ENCODE assay signal across 1 cellular context in the genomic region with DNA sequence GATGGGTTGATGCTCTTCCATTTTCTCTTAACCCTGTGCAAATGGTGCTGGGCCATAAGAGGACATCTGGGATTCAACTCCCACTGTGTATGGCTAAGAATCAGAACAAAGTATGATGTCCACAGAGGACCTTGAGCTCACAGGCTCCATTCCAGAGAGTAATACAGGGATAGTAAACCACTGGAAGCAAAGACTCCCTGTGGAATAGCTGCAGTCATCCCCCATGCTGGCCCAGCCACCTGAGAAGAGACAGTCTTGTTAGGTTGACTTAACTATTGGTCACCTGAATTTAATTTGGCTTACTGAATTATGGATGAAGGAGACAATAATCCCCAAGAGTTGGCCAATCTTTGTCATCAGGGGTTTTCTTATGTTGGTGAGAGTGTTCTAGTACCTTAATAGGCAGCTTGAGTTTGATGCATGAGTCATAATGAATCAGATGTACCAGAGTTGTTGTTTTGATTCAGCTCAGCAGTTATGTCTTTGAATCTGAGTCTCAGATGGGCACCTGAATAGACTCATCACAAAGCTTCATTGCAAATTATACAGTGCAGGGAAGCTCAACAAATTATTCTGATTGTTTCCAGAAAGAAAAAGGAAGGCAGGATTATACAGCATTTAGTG.
TF ChIP-seq lines count a peak whose summit lies in the region.

No MANE protein-coding gene starts in this region.

TF ChIP-seq in GM23338, 12 proteins besides CTCF, POLR2A, EP300 and RAD21 (continued from another document):
- TF ChIP-seq, protein P1, sequence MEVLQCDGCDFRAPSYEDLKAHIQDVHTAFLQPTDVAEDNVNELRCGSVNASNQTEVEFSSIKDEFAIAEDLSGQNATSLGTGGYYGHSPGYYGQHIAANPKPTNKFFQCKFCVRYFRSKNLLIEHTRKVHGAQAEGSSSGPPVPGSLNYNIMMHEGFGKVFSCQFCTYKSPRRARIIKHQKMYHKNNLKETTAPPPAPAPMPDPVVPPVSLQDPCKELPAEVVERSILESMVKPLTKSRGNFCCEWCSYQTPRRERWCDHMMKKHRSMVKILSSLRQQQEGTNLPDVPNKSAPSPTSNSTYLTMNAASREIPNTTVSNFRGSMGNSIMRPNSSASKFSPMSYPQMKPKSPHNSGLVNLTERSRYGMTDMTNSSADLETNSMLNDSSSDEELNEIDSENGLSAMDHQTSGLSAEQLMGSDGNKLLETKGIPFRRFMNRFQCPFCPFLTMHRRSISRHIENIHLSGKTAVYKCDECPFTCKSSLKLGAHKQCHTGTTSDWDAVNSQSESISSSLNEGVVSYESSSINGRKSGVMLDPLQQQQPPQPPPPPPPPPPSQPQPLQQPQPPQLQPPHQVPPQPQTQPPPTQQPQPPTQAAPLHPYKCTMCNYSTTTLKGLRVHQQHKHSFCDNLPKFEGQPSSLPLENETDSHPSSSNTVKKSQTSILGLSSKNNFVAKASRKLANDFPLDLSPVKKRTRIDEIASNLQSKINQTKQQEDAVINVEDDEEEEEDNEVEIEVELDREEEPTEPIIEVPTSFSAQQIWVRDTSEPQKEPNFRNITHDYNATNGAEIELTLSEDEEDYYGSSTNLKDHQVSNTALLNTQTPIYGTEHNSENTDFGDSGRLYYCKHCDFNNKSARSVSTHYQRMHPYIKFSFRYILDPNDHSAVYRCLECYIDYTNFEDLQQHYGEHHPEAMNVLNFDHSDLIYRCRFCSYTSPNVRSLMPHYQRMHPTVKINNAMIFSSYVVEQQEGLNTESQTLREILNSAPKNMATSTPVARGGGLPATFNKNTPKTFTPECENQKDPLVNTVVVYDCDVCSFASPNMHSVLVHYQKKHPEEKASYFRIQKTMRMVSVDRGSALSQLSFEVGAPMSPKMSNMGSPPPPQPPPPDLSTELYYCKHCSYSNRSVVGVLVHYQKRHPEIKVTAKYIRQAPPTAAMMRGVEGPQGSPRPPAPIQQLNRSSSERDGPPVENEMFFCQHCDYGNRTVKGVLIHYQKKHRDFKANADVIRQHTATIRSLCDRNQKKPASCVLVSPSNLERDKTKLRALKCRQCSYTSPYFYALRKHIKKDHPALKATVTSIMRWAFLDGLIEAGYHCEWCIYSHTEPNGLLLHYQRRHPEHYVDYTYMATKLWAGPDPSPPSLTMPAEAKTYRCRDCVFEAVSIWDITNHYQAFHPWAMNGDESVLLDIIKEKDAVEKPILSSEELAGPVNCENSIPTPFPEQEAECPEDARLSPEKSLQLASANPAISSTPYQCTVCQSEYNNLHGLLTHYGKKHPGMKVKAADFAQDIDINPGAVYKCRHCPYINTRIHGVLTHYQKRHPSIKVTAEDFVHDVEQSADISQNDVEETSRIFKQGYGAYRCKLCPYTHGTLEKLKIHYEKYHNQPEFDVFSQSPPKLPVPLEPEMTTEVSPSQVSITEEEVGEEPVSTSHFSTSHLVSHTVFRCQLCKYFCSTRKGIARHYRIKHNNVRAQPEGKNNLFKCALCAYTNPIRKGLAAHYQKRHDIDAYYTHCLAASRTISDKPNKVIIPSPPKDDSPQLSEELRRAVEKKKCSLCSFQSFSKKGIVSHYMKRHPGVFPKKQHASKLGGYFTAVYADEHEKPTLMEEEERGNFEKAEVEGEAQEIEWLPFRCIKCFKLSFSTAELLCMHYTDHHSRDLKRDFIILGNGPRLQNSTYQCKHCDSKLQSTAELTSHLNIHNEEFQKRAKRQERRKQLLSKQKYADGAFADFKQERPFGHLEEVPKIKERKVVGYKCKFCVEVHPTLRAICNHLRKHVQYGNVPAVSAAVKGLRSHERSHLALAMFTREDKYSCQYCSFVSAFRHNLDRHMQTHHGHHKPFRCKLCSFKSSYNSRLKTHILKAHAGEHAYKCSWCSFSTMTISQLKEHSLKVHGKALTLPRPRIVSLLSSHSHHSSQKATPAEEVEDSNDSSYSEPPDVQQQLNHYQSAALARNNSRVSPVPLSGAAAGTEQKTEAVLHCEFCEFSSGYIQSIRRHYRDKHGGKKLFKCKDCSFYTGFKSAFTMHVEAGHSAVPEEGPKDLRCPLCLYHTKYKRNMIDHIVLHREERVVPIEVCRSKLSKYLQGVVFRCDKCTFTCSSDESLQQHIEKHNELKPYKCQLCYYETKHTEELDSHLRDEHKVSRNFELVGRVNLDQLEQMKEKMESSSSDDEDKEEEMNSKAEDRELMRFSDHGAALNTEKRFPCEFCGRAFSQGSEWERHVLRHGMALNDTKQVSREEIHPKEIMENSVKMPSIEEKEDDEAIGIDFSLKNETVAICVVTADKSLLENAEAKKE (CRISPR knock-in tag; IDR thresholded peaks at IDR 0.05) = no peak
- TF ChIP-seq EZH2 (IDR thresholded peaks at IDR 0.05; ENCODE audit: low read depth, unreplicated experiment) = no peak
- TF ChIP-seq STAT1 (IDR thresholded peaks at IDR 0.05; ENCODE audit: unreplicated experiment) = no peak
- TF ChIP-seq JUNB (IDR thresholded peaks at IDR 0.05; ENCODE audit: unreplicated experiment) = no peak
- no peak for TF ChIP-seq EZH2phosphoT487 (IDR thresholded peaks at IDR 0.05; ENCODE audit: unreplicated experiment)
- no peak for TF ChIP-seq POLR2AphosphoS5 (IDR thresholded peaks at IDR 0.05; ENCODE audit: low read depth)
- no peak for TF ChIP-seq ZNF114 (CRISPR knock-in tag; IDR thresholded peaks at IDR 0.05)
- TF ChIP-seq, protein P2, sequence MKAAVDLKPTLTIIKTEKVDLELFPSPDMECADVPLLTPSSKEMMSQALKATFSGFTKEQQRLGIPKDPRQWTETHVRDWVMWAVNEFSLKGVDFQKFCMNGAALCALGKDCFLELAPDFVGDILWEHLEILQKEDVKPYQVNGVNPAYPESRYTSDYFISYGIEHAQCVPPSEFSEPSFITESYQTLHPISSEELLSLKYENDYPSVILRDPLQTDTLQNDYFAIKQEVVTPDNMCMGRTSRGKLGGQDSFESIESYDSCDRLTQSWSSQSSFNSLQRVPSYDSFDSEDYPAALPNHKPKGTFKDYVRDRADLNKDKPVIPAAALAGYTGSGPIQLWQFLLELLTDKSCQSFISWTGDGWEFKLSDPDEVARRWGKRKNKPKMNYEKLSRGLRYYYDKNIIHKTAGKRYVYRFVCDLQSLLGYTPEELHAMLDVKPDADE (IDR thresholded peaks at IDR 0.05) = no peak
- no peak for TF ChIP-seq CREB1 (CRISPR knock-in tag; IDR thresholded peaks at IDR 0.05; ENCODE audit: low read depth)
- TF ChIP-seq ZNF331 (CRISPR knock-in tag; IDR thresholded peaks at IDR 0.05; ENCODE audit: low read depth) = no peak
- TF ChIP-seq, protein P3, sequence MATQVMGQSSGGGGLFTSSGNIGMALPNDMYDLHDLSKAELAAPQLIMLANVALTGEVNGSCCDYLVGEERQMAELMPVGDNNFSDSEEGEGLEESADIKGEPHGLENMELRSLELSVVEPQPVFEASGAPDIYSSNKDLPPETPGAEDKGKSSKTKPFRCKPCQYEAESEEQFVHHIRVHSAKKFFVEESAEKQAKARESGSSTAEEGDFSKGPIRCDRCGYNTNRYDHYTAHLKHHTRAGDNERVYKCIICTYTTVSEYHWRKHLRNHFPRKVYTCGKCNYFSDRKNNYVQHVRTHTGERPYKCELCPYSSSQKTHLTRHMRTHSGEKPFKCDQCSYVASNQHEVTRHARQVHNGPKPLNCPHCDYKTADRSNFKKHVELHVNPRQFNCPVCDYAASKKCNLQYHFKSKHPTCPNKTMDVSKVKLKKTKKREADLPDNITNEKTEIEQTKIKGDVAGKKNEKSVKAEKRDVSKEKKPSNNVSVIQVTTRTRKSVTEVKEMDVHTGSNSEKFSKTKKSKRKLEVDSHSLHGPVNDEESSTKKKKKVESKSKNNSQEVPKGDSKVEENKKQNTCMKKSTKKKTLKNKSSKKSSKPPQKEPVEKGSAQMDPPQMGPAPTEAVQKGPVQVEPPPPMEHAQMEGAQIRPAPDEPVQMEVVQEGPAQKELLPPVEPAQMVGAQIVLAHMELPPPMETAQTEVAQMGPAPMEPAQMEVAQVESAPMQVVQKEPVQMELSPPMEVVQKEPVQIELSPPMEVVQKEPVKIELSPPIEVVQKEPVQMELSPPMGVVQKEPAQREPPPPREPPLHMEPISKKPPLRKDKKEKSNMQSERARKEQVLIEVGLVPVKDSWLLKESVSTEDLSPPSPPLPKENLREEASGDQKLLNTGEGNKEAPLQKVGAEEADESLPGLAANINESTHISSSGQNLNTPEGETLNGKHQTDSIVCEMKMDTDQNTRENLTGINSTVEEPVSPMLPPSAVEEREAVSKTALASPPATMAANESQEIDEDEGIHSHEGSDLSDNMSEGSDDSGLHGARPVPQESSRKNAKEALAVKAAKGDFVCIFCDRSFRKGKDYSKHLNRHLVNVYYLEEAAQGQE (IDR thresholded peaks at IDR 0.05; ENCODE audit: unreplicated experiment) = no peak
TF ChIP-seq in GM23338: peak in this region for 0.
